ENCODE assay signal across 8 cellular contexts in genomic region chr19:44113784-44114390, GRCh38. TPM values are rescaled to one million over a fixed set of nuclear protein-coding genes. Genes with fewer than 3 reads are reported as not detected.
DNase-seq lines count a peak whose midpoint lies in the region; ATAC-seq and TF ChIP-seq lines count a peak whose summit lies in the region.

No MANE protein-coding gene starts in this region.

- H2AFZ ChIP-seq in IMR-90 (replicated peaks; ENCODE audit: low read length, poor library complexity): peak overlapping the region; percentile 96

- BruUV-seq in IMR-90 (replicated peaks; lab: Mats Ljungman, UMichigan): no TSS peak

- no peak overlapping the region for H2BK120ac ChIP-seq in IMR-90 (ENCODE audit: low read depth, low read length)

- H3K4me1 ChIP-seq in IMR-90 (ENCODE audit: control insufficient read depth, insufficient read depth, low read length): no peaks in the 10 kb centered on the region
- H3K4me1 ChIP-seq in adrenal gland (replicated peaks in 1 of 2): peaks cover 8 to 24% of the 10 kb centered on the region in 2 donors
- peaks cover 12% of the 10 kb centered on the region for H3K4me1 ChIP-seq in stomach smooth muscle (ENCODE audit: control insufficient read depth, insufficient read depth, low read length)

- H3K9me3 ChIP-seq in IMR-90 (ENCODE audit: control insufficient read depth, insufficient read depth, low read length) (peaks cover 2% of the 10 kb centered on the region; the same call in 1 of the 2 replicates), adrenal gland (replicated peaks in 1 of 3) (peaks cover 0 to 16% (median 0%) of the 10 kb centered on the region in 3 donors), stomach smooth muscle (ENCODE audit: control insufficient read depth in 2 of 2, low read length in 2 of 2) (peaks cover 7 to 8% of the 10 kb centered on the region in 2 donors)

- peak overlapping the region; percentile 83 for H2AK9ac ChIP-seq in IMR-90 (replicated peaks; ENCODE audit: low read depth, low read length, poor library complexity)

- H2BK20ac ChIP-seq in IMR-90 (ENCODE audit: low read depth, low read length): no peak overlapping the region

- in situ Hi-C loops in IMR-90 (cut with MboI; ENCODE audit: low sequenced_read_pairs): no loop called here

- intact Hi-C loops in IMR-90 (cut with micrococcal nuclease): loop anchor here (2.0 to 5.0 kb wide), 2 partner anchors 51 to 98 kb away; partner anchors contain the start of genes ZNF226 and ZNF227
- intact Hi-C loops in adrenal gland (cut with DNase I): no loop called here

- H3K27ac ChIP-seq in IMR-90 (ENCODE audit: insufficient read depth, low read length) (peak overlapping the region; percentile 74), adrenal gland (peak overlapping the region in 4 of 5 donors; percentile 33 to 82 (median 77)), stomach smooth muscle (ENCODE audit: low read length) (peak overlapping the region; percentile 77)

- H3K23ac ChIP-seq in IMR-90 (ENCODE audit: low read depth, low read length): peak overlapping the region; percentile 75

- peak overlapping the region; percentile 62 for H2BK5ac ChIP-seq in IMR-90 (ENCODE audit: low read depth, low read length, poor library complexity, severe bottlenecking)

- no peak for ATAC-seq in IMR-90 (ENCODE audit: low read depth)
- no peak for ATAC-seq in HG02981 (IDR thresholded peaks at IDR 0.05; ENCODE audit: unreplicated experiment)
- ATAC-seq in activated CD4-positive, CD25-positive, alpha-beta regulatory T cell treated with anti-CD3 and anti-CD28 coated beads, Interleukin-2, amount 50 U/mL, for 24 hours: no peak

- peak overlapping the region; percentile 37 to 86 for H4K8ac ChIP-seq in IMR-90 (ENCODE audit: low read depth in 2 of 2, low read length in 2 of 2)

- no peak overlapping the region for H2AK5ac ChIP-seq in IMR-90 (ENCODE audit: low read depth, low read length)

- peaks cover 4 to 28% of the 10 kb centered on the region in 2 experiments; a peak in 3 of 4 replicates for H3K79me1 ChIP-seq in IMR-90 (ENCODE audit: low read depth in 1 of 2, low read length in 2 of 2)

- H3K56ac ChIP-seq in IMR-90 (ENCODE audit: extremely low read depth, insufficient read depth, low read length): peak overlapping the region; percentile 46

- H3K4ac ChIP-seq in IMR-90 (ENCODE audit: low read depth, low read length): peak overlapping the region; percentile 58; the same call in 1 of the 2 replicates

- H2BK15ac ChIP-seq in IMR-90 (ENCODE audit: low read depth, low read length): no peak overlapping the region

- CTCF ChIA-PET in IMR-90 (lab: Yijun Ruan, JAX): no interaction called here

- no peaks in the 10 kb centered on the region for H4K20me1 ChIP-seq in IMR-90 (ENCODE audit: insufficient read depth, low read length)

- H3K36me3 ChIP-seq in IMR-90 (ENCODE audit: control insufficient read depth, insufficient read depth, low read length): peaks cover 12% of the 10 kb centered on the region
- peaks cover 0 to 13% of the 10 kb centered on the region in 2 donors for H3K36me3 ChIP-seq in adrenal gland (replicated peaks in 1 of 2)
- H3K36me3 ChIP-seq in stomach smooth muscle (ENCODE audit: control insufficient read depth in 2 of 2, insufficient read depth in 2 of 2, low read length in 2 of 2): peaks cover 17% of the 10 kb centered on the region in 2 donors

- TF ChIP-seq POLR2A in IMR-90 (IDR thresholded peaks at IDR 0.05; ENCODE audit: low read depth, low read length) (no peak), adrenal gland (IDR thresholded peaks at IDR 0.05) (no peak)

- TF ChIP-seq CTCF in IMR-90 (conservative IDR thresholded peaks at IDR 0.05; ENCODE audit: low read depth, low read length): no peak
- TF ChIP-seq CTCF in adrenal gland (IDR thresholded peaks at IDR 0.05): no peak

- H3K4me2 ChIP-seq in IMR-90 (ENCODE audit: low read depth, low read length): peak overlapping the region; percentile 92

- H3K27me3 ChIP-seq in IMR-90 (ENCODE audit: control insufficient read depth, insufficient read depth, low read length) (no peaks in the 10 kb centered on the region), adrenal gland (no peaks in the 10 kb centered on the region), stomach smooth muscle (ENCODE audit: control insufficient read depth in 1 of 2, insufficient read depth in 2 of 2, low read length in 2 of 2) (no peaks in the 10 kb centered on the region)

- DNase-seq in NCI-H748 (lab: John Stamatoyannopoulos, UW; ENCODE audit: unreplicated experiment) (peak; percentile 25), NCI-H748 treated with DMSO at 0.1 percent for 48 hours (lab: John Stamatoyannopoulos, UW) (no peak), IMR-90 (peak; percentile 27), adrenal gland (peak in 5 of 7 donors; percentile 6 to 30 (median 17)), iPS-NIHi11 (ENCODE audit: low spot score) (peak; percentile 12)

- POLR2A ChIA-PET in IMR-90 (lab: Charles Lee; ENCODE audit: unreplicated experiment): no interaction called here

- no peak overlapping the region for H4K5ac ChIP-seq in IMR-90 (ENCODE audit: low read depth, low read length)

- no peak overlapping the region for H4K91ac ChIP-seq in IMR-90 (ENCODE audit: insufficient read depth, low read depth, low read length)

- no peak overlapping the region for H3K18ac ChIP-seq in IMR-90 (ENCODE audit: low read depth, low read length)

- H3K9ac ChIP-seq in IMR-90 (ENCODE audit: low read depth, low read length) (peak overlapping the region; percentile 81), stomach smooth muscle (ENCODE audit: low read length in 2 of 2) (peak overlapping the region; percentile 87 to 92)

- H3K4me3 ChIP-seq in IMR-90 (ENCODE audit: insufficient read depth, low read depth, low read length): peak overlapping the region; percentile 70
- H3K4me3 ChIP-seq in adrenal gland: peak overlapping the region; percentile 0 to 90 (median 75)
- H3K4me3 ChIP-seq in stomach smooth muscle (ENCODE audit: low read length in 2 of 2): peak overlapping the region; percentile 85 to 89

- dilution Hi-C loops in IMR-90 (cut with HindIII; ENCODE audit: low sequenced_read_pairs, unreplicated experiment): no loop called here

- peak overlapping the region; percentile 86 for H3K14ac ChIP-seq in IMR-90 (replicated peaks; ENCODE audit: low read depth, low read length)

- 0% methylated on average over 5 of the region's 18 CpGs; no CpG with 5 or more reads in 1 of the 2 experiments for WGBS in IMR-90 (ENCODE audit: extremely low coverage in 2 of 2, insufficient read length in 1 of 2), 2 experiments
- 2 to 5% (median 3%) methylated on average over 12 to 18 of the region's 18 CpGs for WGBS in adrenal gland, 4 donors

- H3K9me1 ChIP-seq in IMR-90 (ENCODE audit: insufficient read depth, low read length): no peaks in the 10 kb centered on the region

- no peak for TF ChIP-seq RAD21 in IMR-90 (IDR thresholded peaks at IDR 0.05; ENCODE audit: low read length)

TF ChIP-seq in IMR-90, 13 proteins besides CTCF, POLR2A, EP300 and RAD21 (continues in another document):
- TF ChIP-seq RCOR1 (IDR thresholded peaks at IDR 0.05; ENCODE audit: insufficient replicate concordance, low read length): no peak
- no peak for TF ChIP-seq NFE2L2 (IDR thresholded peaks at IDR 0.05; ENCODE audit: low read depth, low read length)
- TF ChIP-seq MAZ (IDR thresholded peaks at IDR 0.05; ENCODE audit: borderline replicate concordance, low read depth, low read length): no peak
- TF ChIP-seq MAFK (IDR thresholded peaks at IDR 0.05; ENCODE audit: low read depth, low read length): no peak
- TF ChIP-seq, protein P1, sequence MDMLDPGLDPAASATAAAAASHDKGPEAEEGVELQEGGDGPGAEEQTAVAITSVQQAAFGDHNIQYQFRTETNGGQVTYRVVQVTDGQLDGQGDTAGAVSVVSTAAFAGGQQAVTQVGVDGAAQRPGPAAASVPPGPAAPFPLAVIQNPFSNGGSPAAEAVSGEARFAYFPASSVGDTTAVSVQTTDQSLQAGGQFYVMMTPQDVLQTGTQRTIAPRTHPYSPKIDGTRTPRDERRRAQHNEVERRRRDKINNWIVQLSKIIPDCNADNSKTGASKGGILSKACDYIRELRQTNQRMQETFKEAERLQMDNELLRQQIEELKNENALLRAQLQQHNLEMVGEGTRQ (IDR thresholded peaks at IDR 0.05; ENCODE audit: low read depth, low read length): no peak
- TF ChIP-seq RFX5 (IDR thresholded peaks at IDR 0.05; ENCODE audit: low read depth, low read length): no peak
- TF ChIP-seq CEBPB (IDR thresholded peaks at IDR 0.05; ENCODE audit: low read depth, low read length): no peak
- TF ChIP-seq SMC3 (IDR thresholded peaks at IDR 0.05; ENCODE audit: low read depth, low read length): no peak

RNA-seq across cellular contexts. Expression of gene ZNF225, which starts 0.7 kb away (rescaled TPM):
- total RNA-seq in IMR-90 (2012; rRNA removed) (5.7 and 6.1 TPM in 2 replicates), adrenal gland (10 to 100 TPM in 1 of 8 donors, 1 to 10 TPM in 7; 3.3 to 10.3 (median 6.1) TPM)
- polyA plus RNA-seq in IMR-90 (2012; rRNA removed) (1.1 and 1.5 TPM in 2 replicates), adrenal gland (1 to 10 TPM; 2.5 to 5.3 (median 3.0) TPM)
- polyA plus RNA-seq in IMR-90 (2012; cell fraction: cytosol; rRNA removed): 0.15 and 0.26 TPM in 2 replicates
- polyA plus RNA-seq in IMR-90 (2012; cell fraction: nucleus; rRNA removed; ENCODE audit: low replicate concordance): 0.50 and 3.6 TPM in 2 replicates

RNA-seq across cellular contexts. Expression of gene ZNF224, which starts 19.7 kb away (rescaled TPM):
- total RNA-seq in IMR-90 (2012; rRNA removed) (24.4 and 26.3 TPM in 2 replicates), adrenal gland (10 to 100 TPM; 14.6 to 35.1 (median 28.2) TPM)
- polyA plus RNA-seq in IMR-90 (2012; rRNA removed) (5.7 and 10.3 TPM in 2 replicates), adrenal gland (10 to 100 TPM; 14.5 to 44.6 (median 30.8) TPM)
- polyA plus RNA-seq in IMR-90 (2012; cell fraction: cytosol; rRNA removed): 1.3 TPM in 2 replicates
- 11.7 and 67.5 TPM in 2 replicates for polyA plus RNA-seq in IMR-90 (2012; cell fraction: nucleus; rRNA removed; ENCODE audit: low replicate concordance)

RNA-seq across cellular contexts. Expression of gene ZNF234, which starts 27.5 kb away (rescaled TPM):
- total RNA-seq in IMR-90 (2012; rRNA removed) (11.9 and 15.8 TPM in 2 replicates), adrenal gland (10 to 100 TPM in 7 of 8 donors, 1 to 10 TPM in 1; 5.9 to 15.2 (median 13.3) TPM)
- polyA plus RNA-seq in IMR-90 (2012; rRNA removed) (2.6 and 4.0 TPM in 2 replicates), adrenal gland (10 to 100 TPM in 1 of 3 donors, 1 to 10 TPM in 2; 2.4 to 11.0 (median 5.1) TPM)
- polyA plus RNA-seq in IMR-90 (2012; cell fraction: cytosol; rRNA removed): 0.37 and 0.41 TPM in 2 replicates
- 6.2 and 18.0 TPM in 2 replicates for polyA plus RNA-seq in IMR-90 (2012; cell fraction: nucleus; rRNA removed; ENCODE audit: low replicate concordance)

RNA-seq across cellular contexts. Expression of gene ZNF284, which starts 41.9 kb away (rescaled TPM):
- total RNA-seq in IMR-90 (2012; rRNA removed) (4.1 and 5.0 TPM in 2 replicates), adrenal gland (1 to 10 TPM; 1.8 to 3.6 (median 2.8) TPM)
- polyA plus RNA-seq in IMR-90 (2012; rRNA removed) (0.96 and 1.2 TPM in 2 replicates), adrenal gland (1 to 10 TPM; 1.1 to 2.7 (median 2.0) TPM)
- 0.18 and 0.22 TPM in 2 replicates for polyA plus RNA-seq in IMR-90 (2012; cell fraction: cytosol; rRNA removed)
- polyA plus RNA-seq in IMR-90 (2012; cell fraction: nucleus; rRNA removed; ENCODE audit: low replicate concordance): 0.72 and 3.1 TPM in 2 replicates

RNA-seq across cellular contexts. Expression of gene ZNF226, which starts 51.0 kb away (rescaled TPM):
- 14.0 and 16.7 TPM in 2 replicates for total RNA-seq in IMR-90 (2012; rRNA removed)
- polyA plus RNA-seq in IMR-90 (2012; rRNA removed): 12.6 and 15.7 TPM in 2 replicates
- polyA plus RNA-seq in IMR-90 (2012; cell fraction: cytosol; rRNA removed): 4.1 and 10.8 TPM in 2 replicates
- polyA plus RNA-seq in IMR-90 (2012; cell fraction: nucleus; rRNA removed; ENCODE audit: low replicate concordance): 5.4 and 30.3 TPM in 2 replicates
- 10 to 100 TPM; 18.9 to 60.9 (median 46.8) TPM for total RNA-seq in adrenal gland
- polyA plus RNA-seq in adrenal gland: 10 to 100 TPM; 21.9 to 70.2 (median 32.1) TPM
